ENCODE assay signal across 8 cellular contexts in genomic region chr7:103343332-103343731, GRCh38. TPM values are rescaled to one million over a fixed set of nuclear protein-coding genes. Genes with fewer than 3 reads are reported as not detected.
DNase-seq lines count a peak whose midpoint lies in the region; ATAC-seq lines count a peak whose summit lies in the region.

No MANE protein-coding gene starts in this region.

- H3K4me1 Mint-ChIP-seq in T-helper 1 cell treated with Interleukin-12 subunit alpha and Interleukin-12 subunit beta and Interleukin-4 antibody, amounts not matched to agents 30 μg/mL and 1 μg/mL, for 36 hours (ENCODE audit: low read depth) = peaks cover 43% of the 10 kb centered on the region
- peaks cover 39% of the 10 kb centered on the region for H3K4me1 Mint-ChIP-seq in activated T-helper 17 cell treated with anti-CD3 and anti-CD28 coated beads, Interleukin-2, amount 50 U/mL, for 72 hours
- H3K4me1 Mint-ChIP-seq in immature natural killer cell = peaks cover 50 to 82% of the 10 kb centered on the region in 2 donors

- H3K36me3 ChIP-seq in stomach smooth muscle (ENCODE audit: control insufficient read depth in 2 of 2, insufficient read depth in 2 of 2, low read length in 2 of 2) = peaks cover 0 to 16% of the 10 kb centered on the region in 2 donors

- H3K9me3 Mint-ChIP-seq in T-helper 1 cell treated with Interleukin-12 subunit alpha and Interleukin-12 subunit beta and Interleukin-4 antibody, amounts not matched to agents 30 μg/mL and 1 μg/mL, for 36 hours = no peaks in the 10 kb centered on the region
- no peaks in the 10 kb centered on the region for H3K9me3 Mint-ChIP-seq in activated T-helper 17 cell treated with anti-CD3 and anti-CD28 coated beads, Interleukin-2, amount 50 U/mL, for 72 hours
- H3K9me3 Mint-ChIP-seq in immature natural killer cell = no peaks in the 10 kb centered on the region

- peak overlapping the region; percentile 69 to 90 for H3K4me3 ChIP-seq in stomach smooth muscle (ENCODE audit: low read length in 2 of 2)

- ATAC-seq in activated T-helper 17 cell treated with anti-CD3 and anti-CD28 coated beads, Interleukin-2, amount 50 U/mL, for 72 hours (replicated peaks) = peak; percentile 38
- ATAC-seq in HG03342 (IDR thresholded peaks at IDR 0.05; ENCODE audit: unreplicated experiment) = no peak

- H3K27ac ChIP-seq in stomach smooth muscle (ENCODE audit: low read length) = no peak overlapping the region

- H3K4me1 ChIP-seq in stomach smooth muscle (ENCODE audit: control insufficient read depth, insufficient read depth, low read length) = peaks cover 5% of the 10 kb centered on the region

- peaks cover 28% of the 10 kb centered on the region for H3K36me3 Mint-ChIP-seq in T-helper 1 cell treated with Interleukin-12 subunit alpha and Interleukin-12 subunit beta and Interleukin-4 antibody, amounts not matched to agents 30 μg/mL and 1 μg/mL, for 36 hours (ENCODE audit: low read depth)
- H3K36me3 Mint-ChIP-seq in activated T-helper 17 cell treated with anti-CD3 and anti-CD28 coated beads, Interleukin-2, amount 50 U/mL, for 72 hours (ENCODE audit: low read depth) = peaks cover 73% of the 10 kb centered on the region
- H3K36me3 Mint-ChIP-seq in immature natural killer cell = peaks cover 5 to 20% (median 8%) of the 10 kb centered on the region in 3 donors

- peak overlapping the region; percentile 81 to 87 for H3K9ac ChIP-seq in stomach smooth muscle (ENCODE audit: low read length in 2 of 2)

- H3K27me3 Mint-ChIP-seq in T-helper 1 cell treated with Interleukin-12 subunit alpha and Interleukin-12 subunit beta and Interleukin-4 antibody, amounts not matched to agents 30 μg/mL and 1 μg/mL, for 36 hours (ENCODE audit: low read depth) = no peaks in the 10 kb centered on the region
- H3K27me3 Mint-ChIP-seq in activated T-helper 17 cell treated with anti-CD3 and anti-CD28 coated beads, Interleukin-2, amount 50 U/mL, for 72 hours = no peaks in the 10 kb centered on the region
- H3K27me3 Mint-ChIP-seq in immature natural killer cell (ENCODE audit: low read depth in 3 of 3) = peaks cover 4 to 9% (median 8%) of the 10 kb centered on the region in 3 donors

- no peak overlapping the region for H3K27ac Mint-ChIP-seq in T-helper 1 cell treated with Interleukin-12 subunit alpha and Interleukin-12 subunit beta and Interleukin-4 antibody, amounts not matched to agents 30 μg/mL and 1 μg/mL, for 36 hours
- peak overlapping the region; percentile 100 for H3K27ac Mint-ChIP-seq in activated T-helper 17 cell treated with anti-CD3 and anti-CD28 coated beads, Interleukin-2, amount 50 U/mL, for 72 hours
- H3K27ac Mint-ChIP-seq in immature natural killer cell = peak overlapping the region; percentile 94 to 99 (median 98)

- H3K4me3 Mint-ChIP-seq in T-helper 1 cell treated with Interleukin-12 subunit alpha and Interleukin-12 subunit beta and Interleukin-4 antibody, amounts not matched to agents 30 μg/mL and 1 μg/mL, for 36 hours = peak overlapping the region; percentile 97
- peak overlapping the region; percentile 99 for H3K4me3 Mint-ChIP-seq in activated T-helper 17 cell treated with anti-CD3 and anti-CD28 coated beads, Interleukin-2, amount 50 U/mL, for 72 hours
- peak overlapping the region; percentile 97 to 99 (median 97) for H3K4me3 Mint-ChIP-seq in immature natural killer cell

- DNase-seq in T-helper 1 cell (no peak), immature natural killer cell (no peak), NCI-H345 (lab: John Stamatoyannopoulos, UW) (no peak)
- DNase-seq in stimulated activated CD4-positive, alpha-beta T cell treated with anti-CD3 and anti-CD28 coated beads, Interleukin-2, amount 100 ng/mL, for 24 hours = no peak

- no peaks in the 10 kb centered on the region for H3K27me3 ChIP-seq in stomach smooth muscle (ENCODE audit: control insufficient read depth in 1 of 2, insufficient read depth in 2 of 2, low read length in 2 of 2)

- no peaks in the 10 kb centered on the region for H3K9me3 ChIP-seq in stomach smooth muscle (ENCODE audit: control insufficient read depth in 2 of 2, low read length in 2 of 2)

RNA-seq across cellular contexts. Expression of gene DNAJC2, which starts 1.2 kb away (rescaled TPM):
- 10 to 100 TPM; 28.8 to 44.0 TPM for total RNA-seq in activated T-helper 17 cell treated with anti-CD3 and anti-CD28 coated beads, Interleukin-2, amount 50 U/mL, for 72 hours
- polyA plus RNA-seq in immature natural killer cell = 10 to 100 TPM in 2 of 3 donors, 1 to 10 TPM in 1; 6.8 to 23.2 (median 15.1) TPM

RNA-seq across cellular contexts. Expression of gene PSMC2, which starts 4.1 kb away (rescaled TPM):
- 100 to 1,000 TPM; 111 to 180 TPM for total RNA-seq in activated T-helper 17 cell treated with anti-CD3 and anti-CD28 coated beads, Interleukin-2, amount 50 U/mL, for 72 hours
- polyA plus RNA-seq in immature natural killer cell = 100 to 1,000 TPM; 115 to 185 (median 126) TPM

RNA-seq across cellular contexts. Expression of gene PMPCB, which starts 46.1 kb away (rescaled TPM):
- 10 to 100 TPM; 76.6 to 82.0 TPM for total RNA-seq in activated T-helper 17 cell treated with anti-CD3 and anti-CD28 coated beads, Interleukin-2, amount 50 U/mL, for 72 hours
- polyA plus RNA-seq in immature natural killer cell = 10 to 100 TPM; 43.0 to 60.7 (median 54.8) TPM
